8 cellular contexts compared by ENCODE assay signal in genomic region chr15:26082833-26083174, GRCh38.
DNase-seq lines count a peak whose midpoint lies in the region.

No MANE protein-coding gene starts in this region.

- H3K23ac ChIP-seq in mesenchymal stem cell (ENCODE audit: low read length in 2 of 2), result no peak overlapping the region

- no peak overlapping the region for H2BK120ac ChIP-seq in mesenchymal stem cell (ENCODE audit: low read depth, low read length)

- no peak overlapping the region for H4K8ac ChIP-seq in mesenchymal stem cell (ENCODE audit: low read length)

- no peak overlapping the region for H2AK5ac ChIP-seq in mesenchymal stem cell (ENCODE audit: low read length, severe bottlenecking)

- no peak overlapping the region for H2BK5ac ChIP-seq in mesenchymal stem cell (ENCODE audit: low read depth, low read length, poor library complexity, severe bottlenecking)

- peak overlapping the region; percentile 75 for H3K4me2 ChIP-seq in mesenchymal stem cell (ENCODE audit: low read length, poor library complexity, severe bottlenecking)

- no peaks in the 10 kb centered on the region for H3K27me3 ChIP-seq in mesenchymal stem cell (ENCODE audit: control insufficient read depth in 1 of 2, insufficient read depth in 1 of 2, low read length in 2 of 2)

- H3K4me3 ChIP-seq in mesenchymal stem cell (ENCODE audit: insufficient read depth in 1 of 2, low read depth in 1 of 2, low read length in 2 of 2) (peak overlapping the region; percentile 76 to 83), urinary bladder (ENCODE audit: low read depth, low read length) (peak overlapping the region; percentile 66)

- no peak overlapping the region for H3K18ac ChIP-seq in mesenchymal stem cell (ENCODE audit: low read depth in 1 of 2, low read length in 2 of 2)

- no peak overlapping the region for H2BK15ac ChIP-seq in mesenchymal stem cell (ENCODE audit: low read depth, poor library complexity, severe bottlenecking)

- H3K4me1 ChIP-seq in mesenchymal stem cell (ENCODE audit: control insufficient read depth, insufficient read depth, low read depth, low read length) (peaks cover 1% of the 10 kb centered on the region), urinary bladder (ENCODE audit: insufficient read depth) (no peaks in the 10 kb centered on the region)

- H4K91ac ChIP-seq in mesenchymal stem cell (ENCODE audit: low read length), result no peak overlapping the region

- H3K9ac ChIP-seq in mesenchymal stem cell (ENCODE audit: low read length), result peak overlapping the region; percentile 86

- H3K9me3 ChIP-seq in mesenchymal stem cell (ENCODE audit: control insufficient read depth, low read length), result no peaks in the 10 kb centered on the region

- H3K79me1 ChIP-seq in mesenchymal stem cell (replicated peaks; ENCODE audit: low read length, poor library complexity, severe bottlenecking), result no peaks in the 10 kb centered on the region

- no peak overlapping the region for H2AFZ ChIP-seq in mesenchymal stem cell (ENCODE audit: low read depth, low read length)

- H3K27ac ChIP-seq in mesenchymal stem cell (ENCODE audit: low read length, poor library complexity, severe bottlenecking) (peak overlapping the region; percentile 87), urinary bladder (ENCODE audit: low read depth) (peak overlapping the region; percentile 96)

- no peak overlapping the region for H3K14ac ChIP-seq in mesenchymal stem cell (ENCODE audit: low read length in 2 of 2)

- 21% methylated on average over 10 of the region's 10 CpGs for WGBS in mesenchymal stem cell
- WGBS in urinary bladder, result 3% methylated on average over 10 of the region's 10 CpGs

- no peak overlapping the region for H3K4ac ChIP-seq in mesenchymal stem cell (ENCODE audit: low read depth in 1 of 2, low read length in 2 of 2)

- no peak overlapping the region for H2BK12ac ChIP-seq in mesenchymal stem cell (ENCODE audit: low read length in 2 of 2)

- DNase-seq in DMS53 (lab: John Stamatoyannopoulos, UW) (peak; percentile 23), DMS53 treated with DMSO at 0.1 percent for 48 hours (lab: John Stamatoyannopoulos, UW; ENCODE audit: unreplicated experiment) (no peak), NCI-H2081 treated with DMSO at 0.1 percent for 48 hours (lab: John Stamatoyannopoulos, UW) (peak; percentile 3), cerebellar cortex (ENCODE audit: low spot score) (peak; percentile 75), mesenchymal stem cell (no peak), NCI-H345 (lab: John Stamatoyannopoulos, UW) (no peak)
- DNase-seq in stimulated activated CD4-positive, alpha-beta T cell treated with anti-CD3 and anti-CD28 coated beads, Interleukin-4, amount 100 ng/mL, for 1 hour, result no peak

- H3K36me3 ChIP-seq in mesenchymal stem cell (ENCODE audit: control insufficient read depth in 1 of 2, insufficient read depth in 2 of 2, low read depth in 1 of 2, low read length in 2 of 2) (no peaks in the 10 kb centered on the region), urinary bladder (ENCODE audit: insufficient read depth) (no peaks in the 10 kb centered on the region)

Comparison
In these comparisons a context has a peak if more than half of its experiments do, and no peak if none do; other contexts are left out.
1. DNase-seq: peak in DMS53 (single experiment), NCI-H2081 treated with DMSO at 0.1 percent for 48 hours (single experiment) and cerebellar cortex (single experiment); none in DMS53 treated with DMSO at 0.1 percent for 48 hours (single experiment), mesenchymal stem cell (single experiment), NCI-H345 (single experiment) and stimulated activated CD4-positive, alpha-beta T cell treated with anti-CD3 and anti-CD28 coated beads, Interleukin-4, amount 100 ng/mL, for 1 hour (single experiment).